In genomic region chr9:110192531-110193326, GRCh38 we compare ENCODE assay signal across 11 cellular contexts. TPM values are rescaled to one million over a fixed set of nuclear protein-coding genes. Genes with fewer than 3 reads are reported as not detected.
DNase-seq lines count a peak whose midpoint lies in the region; ATAC-seq, FAIRE-seq and TF ChIP-seq lines count a peak whose summit lies in the region.
"Had no signal": no experiment of that assay in that cellular context is flagged by ENCODE, and none has a peak within 500 bp of the region (broad histone marks: within the 10 kb centered on the region; RNA-seq: fewer than 3 reads in every experiment).

No MANE protein-coding gene starts in this region.

- TF ChIP-seq CTCF in A549 (IDR thresholded peaks at IDR 0.05) (no peak), endothelial cell of umbilical vein (IDR thresholded peaks at IDR 0.05; ENCODE audit: extremely low read depth in 1 of 2, insufficient read depth in 1 of 2, low read depth in 1 of 2, low read length in 2 of 2) (no peak), nephron progenitor cell (IDR thresholded peaks at IDR 0.05) (no peak)

- DNase-seq in A549 (ENCODE audit: low read depth in 1 of 2, low spot score in 1 of 2) (peak in 1 of 2 experiments; percentile 23), LHCN-M2 (ENCODE audit: low read depth) (peak; percentile 78), endothelial cell of umbilical vein (ENCODE audit: low read depth, low spot score) (peak; percentile 67), nephron progenitor cell (no peak), NCI-H187 treated with DMSO at 0.1 percent for 48 hours (lab: John Stamatoyannopoulos, UW) (no peak)
- DNase-seq in stimulated activated naive CD4-positive, alpha-beta T cell treated with Interleukin-2 at 50 U/mL for 16 hours (lab: John Stamatoyannopoulos, UW), result no peak
- DNase-seq: naive B cell had no signal

- peak overlapping the region; percentile 64; the same call in 2 of the 3 replicates for H3K4me2 ChIP-seq in A549
- no peak overlapping the region for H3K4me2 ChIP-seq in endothelial cell of umbilical vein (ENCODE audit: insufficient read depth, low read length)

- no peaks in the 10 kb centered on the region for H3K79me2 ChIP-seq in endothelial cell of umbilical vein (ENCODE audit: control insufficient read depth, insufficient read depth, low read length)

- H3K4me3 ChIP-seq in A549 (no peak overlapping the region), endothelial cell of umbilical vein (replicated peaks in 1 of 3; ENCODE audit: insufficient read depth in 1 of 3, low read depth in 1 of 3, low read length in 3 of 3) (no peak overlapping the region)

- H3K4me1 ChIP-seq in A549 (peaks cover 42% of the 10 kb centered on the region), endothelial cell of umbilical vein (ENCODE audit: control insufficient read depth, extremely low read depth, insufficient read depth, low read length) (no peaks in the 10 kb centered on the region)

- no peaks in the 10 kb centered on the region for H4K20me1 ChIP-seq in endothelial cell of umbilical vein (replicated peaks; ENCODE audit: control insufficient read depth, extremely low read depth, insufficient read depth, low read length)

- intact Hi-C loops in endothelial cell of umbilical vein (cut with micrococcal nuclease), result no loop called here

- no TSS peak for BruUV-seq in endothelial cell of umbilical vein (replicated peaks; lab: Mats Ljungman, UMichigan)

- peak overlapping the region; percentile 95 for H3K27ac Mint-ChIP-seq in nephron progenitor cell

- no peaks in the 10 kb centered on the region for H3K36me3 Mint-ChIP-seq in nephron progenitor cell (ENCODE audit: low read depth)

- ATAC-seq in A549, result no peak
- ATAC-seq in HG02884 (IDR thresholded peaks at IDR 0.05; ENCODE audit: unreplicated experiment), result no peak
- ATAC-seq in activated CD4-positive, CD25-positive, alpha-beta regulatory T cell treated with anti-CD3 and anti-CD28 coated beads, Interleukin-2, amount 50 U/mL, for 24 hours, result no peak

- FAIRE-seq in A549 (lab: Jason Lieb, UNC), result no peak
- no peak for FAIRE-seq in endothelial cell of umbilical vein (lab: Jason Lieb, UNC)
- FAIRE-seq: colon had no signal

- dilution Hi-C loops in endothelial cell of umbilical vein (cut with MboI; ENCODE audit: extremely low pct_ligation_motif_present, low sequenced_read_pairs), result no loop called here

- TF ChIP-seq RAD21 in A549 (conservative IDR thresholded peaks at IDR 0.05 in 1 of 2, IDR thresholded peaks at IDR 0.05 in 1 of 2), result no peak

- H3K9me3 Mint-ChIP-seq in nephron progenitor cell, result no peaks in the 10 kb centered on the region
- H3K9me3 Mint-ChIP-seq: naive B cell had no signal

- no peaks in the 10 kb centered on the region for H3K36me3 ChIP-seq in endothelial cell of umbilical vein (ENCODE audit: control insufficient read depth in 2 of 2, extremely low read depth in 1 of 2, insufficient read depth in 2 of 2, low read length in 2 of 2)

- no peak overlapping the region for H2AFZ ChIP-seq in endothelial cell of umbilical vein (ENCODE audit: low read depth, low read length)

- CTCF ChIA-PET in A549 (lab: Yijun Ruan, JAX), result interaction anchor here (0.6 to 17.3 kb wide), 4 partner anchors 10 to 599 kb away, joined by 4 to 196 read pairs (median 12); partner anchors contain the start of gene C9orf152
- CTCF ChIA-PET in endothelial cell of umbilical vein (lab: Charles Lee), result interaction anchor here (0.6 to 5.4 kb wide), 7 partner anchors 8 to 1328 kb away, joined by 3 to 46 read pairs (median 4); no protein-coding TSS in a partner anchor

- no peak for TF ChIP-seq EP300 in A549 (IDR thresholded peaks at IDR 0.05)

- H3K27ac ChIP-seq in A549 (peak overlapping the region; percentile 60 to 69; a peak in 5 of 6 replicates), endothelial cell of umbilical vein (ENCODE audit: insufficient read depth, low read depth, low read length) (no peak overlapping the region)

- H3K9me1 ChIP-seq in endothelial cell of umbilical vein (replicated peaks; ENCODE audit: control insufficient read depth, extremely low read depth, insufficient read depth, low read length), result no peaks in the 10 kb centered on the region

- peaks cover 24% of the 10 kb centered on the region for H3K4me1 Mint-ChIP-seq in nephron progenitor cell

- no peaks in the 10 kb centered on the region for H3K27me3 ChIP-seq in endothelial cell of umbilical vein (ENCODE audit: control insufficient read depth in 2 of 2, insufficient read depth in 2 of 2, low read length in 2 of 2)

- peak overlapping the region; percentile 6 for H3K4me3 Mint-ChIP-seq in nephron progenitor cell
- H3K4me3 Mint-ChIP-seq: naive B cell had no signal

- H3K9me3 ChIP-seq in A549 (peaks cover 4% of the 10 kb centered on the region; the same call in 2 of the 3 replicates), endothelial cell of umbilical vein (replicated peaks; ENCODE audit: control insufficient read depth, insufficient read depth, low read length) (no peaks in the 10 kb centered on the region)

- TF ChIP-seq POLR2A in A549 (IDR thresholded peaks at IDR 0.05; ENCODE audit: low read length) (no peak), endothelial cell of umbilical vein (IDR thresholded peaks at IDR 0.05; ENCODE audit: low read depth, low read length) (no peak)

- WGBS in A549 (ENCODE audit: missing lambda C conversion rate), result 80% methylated on average over 5 of the region's 5 CpGs

- no peak overlapping the region for H3K9ac ChIP-seq in endothelial cell of umbilical vein (replicated peaks; ENCODE audit: extremely low read depth, insufficient read depth, low read length)

- H3K27me3 Mint-ChIP-seq in nephron progenitor cell (ENCODE audit: low read depth, poor library complexity), result peaks cover 13% of the 10 kb centered on the region
- H3K27me3 Mint-ChIP-seq: naive B cell had no signal

- POLR2A ChIA-PET in A549 (lab: Yijun Ruan, JAX) (interaction anchor here (1.8 kb wide), 1 partner anchor 64 kb away, joined by 4 read pairs; the partner anchor contains the start of gene TXN), endothelial cell of umbilical vein (lab: Charles Lee) (no interaction called here)

TF ChIP-seq in A549, 52 proteins besides CTCF, POLR2A, EP300 and RAD21 (continues in another document):
- no peak for TF ChIP-seq ESRRA (IDR thresholded peaks at IDR 0.05; ENCODE audit: borderline replicate concordance, low read length)
- no peak for TF ChIP-seq MAZ (IDR thresholded peaks at IDR 0.05; ENCODE audit: borderline replicate concordance, low read depth, low read length)
- TF ChIP-seq CHD2 (IDR thresholded peaks at IDR 0.05; ENCODE audit: low read length, partially characterized antibody), result no peak
- TF ChIP-seq CHD4 (IDR thresholded peaks at IDR 0.05; ENCODE audit: borderline replicate concordance), result no peak
- TF ChIP-seq RCOR1 (IDR thresholded peaks at IDR 0.05; ENCODE audit: low read depth, low read length), result no peak
- no peak for TF ChIP-seq ZNF302 (CRISPR knock-in tag; IDR thresholded peaks at IDR 0.05)
- TF ChIP-seq TFCP2L1 (CRISPR knock-in tag; IDR thresholded peaks at IDR 0.05), result no peak
- TF ChIP-seq FOSB (CRISPR knock-in tag; IDR thresholded peaks at IDR 0.05), result no peak
- no peak for TF ChIP-seq HDAC2 (IDR thresholded peaks at IDR 0.05)
- no peak for TF ChIP-seq HES2 (IDR thresholded peaks at IDR 0.05)

TF ChIP-seq in endothelial cell of umbilical vein, 7 proteins besides CTCF, POLR2A, EP300 and RAD21:
- no peak for TF ChIP-seq EZH2 (IDR thresholded peaks at IDR 0.05; ENCODE audit: borderline replicate concordance, low read depth, low read length, severe bottlenecking)
- TF ChIP-seq FOS (IDR thresholded peaks at IDR 0.05; ENCODE audit: borderline replicate concordance, insufficient read depth, low read length), result no peak
- no peak for TF ChIP-seq JUN (IDR thresholded peaks at IDR 0.05; ENCODE audit: borderline replicate concordance, insufficient read depth, insufficient read length, low read depth)
- TF ChIP-seq, protein P1, sequence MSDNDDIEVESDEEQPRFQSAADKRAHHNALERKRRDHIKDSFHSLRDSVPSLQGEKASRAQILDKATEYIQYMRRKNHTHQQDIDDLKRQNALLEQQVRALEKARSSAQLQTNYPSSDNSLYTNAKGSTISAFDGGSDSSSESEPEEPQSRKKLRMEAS (IDR thresholded peaks at IDR 0.05; ENCODE audit: insufficient read depth, insufficient read length), result no peak
- no peak for TF ChIP-seq MYC (IDR thresholded peaks at IDR 0.05; ENCODE audit: low read depth, low read length)
- no peak for TF ChIP-seq POLR2AphosphoS5 (IDR thresholded peaks at IDR 0.05; ENCODE audit: insufficient read depth, low read depth, low read length)
- TF ChIP-seq GATA2 (IDR thresholded peaks at IDR 0.05; ENCODE audit: insufficient read depth, insufficient read length, low read depth, low read length), result no peak

RNA-seq across cellular contexts. Expression of gene C9orf152, which starts 15.2 kb away (rescaled TPM):
- polyA plus RNA-seq in A549 (2011; rRNA removed) (0.79 and 1.3 TPM in 2 replicates), A549 (2017; fragmentation: RNase III; extraction: RNeasy Plus Mini Kit Qiagen cat#74134 plus additional on column Dnase treatment) (0.05 to 0.15 TPM (median 0.10 TPM) in 3 replicates), endothelial cell of umbilical vein (not detected in 2 replicates)
- 0.01 TPM in 2 replicates for polyA plus RNA-seq in A549 (2012; cell fraction: cytosol; rRNA removed)
- polyA plus RNA-seq in A549 (2012; cell fraction: nucleus; rRNA removed), result not detected in 2 replicates
- 0.34 and 0.66 TPM in 2 replicates for polyA minus RNA-seq in A549 (2011; rRNA and poly(A)+ RNA removed)
- total RNA-seq in LHCN-M2 (2014; rRNA removed) (not detected in 2 replicates), endothelial cell of umbilical vein (not detected in 2 replicates)
- 0.04 TPM for polyA plus RNA-seq in LHCN-M2 (2012)
- polyA plus RNA-seq in endothelial cell of umbilical vein (2011; cell fraction: cytosol; rRNA removed), result not detected in 2 replicates
- polyA plus RNA-seq in endothelial cell of umbilical vein (2011; cell fraction: nucleus; rRNA removed), result not detected in 2 replicates
- polyA plus RNA-seq in endothelial cell of umbilical vein (2012), result 0.10 and 0.15 TPM in 2 replicates
- not detected in 2 replicates for polyA minus RNA-seq in endothelial cell of umbilical vein
- not detected for polyA minus RNA-seq in endothelial cell of umbilical vein (2011; cell fraction: cytosol; rRNA and poly(A)+ RNA removed)
- not detected in 2 replicates for polyA minus RNA-seq in endothelial cell of umbilical vein (2011; cell fraction: nucleus; rRNA and poly(A)+ RNA removed)
- total RNA-seq: NCI-H460 had no signal

Comparison
In these comparisons a context has a peak if more than half of its experiments do, and no peak if none do; other contexts are left out.
1. DNase-seq: peak in LHCN-M2 (single experiment) and endothelial cell of umbilical vein (single experiment); none in nephron progenitor cell (single experiment), stimulated activated naive CD4-positive, alpha-beta T cell treated with Interleukin-2 at 50 U/mL for 16 hours (single experiment) and NCI-H187 treated with DMSO at 0.1 percent for 48 hours (single experiment).